ENCODE assay signal across 9 cellular contexts in genomic region chr10:62618576-62619408, GRCh38.
A peak's percentile ranks its signal among the peaks of the same experiment; 100 is the strongest.
DNase-seq lines count a peak whose midpoint lies in the region; ATAC-seq, FAIRE-seq and TF ChIP-seq lines count a peak whose summit lies in the region.
"Had no signal": no experiment of that assay in that cellular context is flagged by ENCODE, and none has a peak within 500 bp of the region (broad histone marks: within the 10 kb centered on the region; RNA-seq: fewer than 3 reads in every experiment).

No MANE protein-coding gene starts in this region.

- no peak overlapping the region for H3K27ac Mint-ChIP-seq in chondrocyte (ENCODE audit: unreplicated experiment)

- ATAC-seq in HG02759 (IDR thresholded peaks at IDR 0.05; ENCODE audit: unreplicated experiment) (peak; percentile 60), mucosa of descending colon (peak; percentile 61), esophagus mucosa (no peak)

- no peak for DNase-seq in GM12891 (ENCODE audit: insufficient read length, low spot score)
- DNase-seq in mucosa of descending colon: peak in 2 of 3 donors; percentile 43 to 54
- DNase-seq in frontal cortex (ENCODE audit: low spot score in 2 of 2): no peak
- DNase-seq in chondrocyte (ENCODE audit: low spot score): no peak
- DNase-seq in activated T-cell treated with anti-CD3 and anti-CD28 coated beads for 4 hours: no peak
- DNase-seq: NCI-H524 treated with DMSO at 0.1 percent for 48 hours had no signal

- intact Hi-C loops in mucosa of descending colon (cut with DNase I, micrococcal nuclease): no loop called here

- no peak overlapping the region for H3K4me3 Mint-ChIP-seq in chondrocyte (ENCODE audit: unreplicated experiment)

- no peaks in the 10 kb centered on the region for H3K36me3 Mint-ChIP-seq in chondrocyte (ENCODE audit: low read depth)

- H3K9me3 ChIP-seq in SU-DHL-6 (ENCODE audit: insufficient read depth, low read length): no peaks in the 10 kb centered on the region
- no peaks in the 10 kb centered on the region for H3K9me3 ChIP-seq in mucosa of descending colon

- H3K4me1 ChIP-seq in mucosa of descending colon (ENCODE audit: low read depth): no peaks in the 10 kb centered on the region

- peak overlapping the region; percentile 23 for H3K4me2 ChIP-seq in SU-DHL-6 (ENCODE audit: low read depth, low read length, poor library complexity, severe bottlenecking)

- H4K20me1 ChIP-seq in SU-DHL-6 (ENCODE audit: low read depth, low read length): no peaks in the 10 kb centered on the region

- peaks cover 23% of the 10 kb centered on the region for H3K4me1 Mint-ChIP-seq in chondrocyte (ENCODE audit: low read depth)

- H3K9me2 ChIP-seq in SU-DHL-6 (replicated peaks; ENCODE audit: insufficient read depth, low read length): no peaks in the 10 kb centered on the region

- H3K4me3 ChIP-seq in SU-DHL-6 (ENCODE audit: insufficient read depth, low read length, poor library complexity, severe bottlenecking) (no peak overlapping the region), mucosa of descending colon (no peak overlapping the region)

- FAIRE-seq in GM12891 (lab: Jason Lieb, UNC) (peak; percentile 89), frontal cortex (lab: Jason Lieb, UNC) (no peak)

- no peaks in the 10 kb centered on the region for H3K79me2 ChIP-seq in SU-DHL-6 (ENCODE audit: insufficient read depth, low read length)

- H3K9me3 Mint-ChIP-seq in chondrocyte (ENCODE audit: low read depth): peaks cover 5% of the 10 kb centered on the region

- H2AFZ ChIP-seq in SU-DHL-6 (ENCODE audit: low read depth, low read length, severe bottlenecking): peak overlapping the region; percentile 14

- H3K36me3 ChIP-seq in SU-DHL-6 (ENCODE audit: low read length): no peaks in the 10 kb centered on the region
- no peaks in the 10 kb centered on the region for H3K36me3 ChIP-seq in mucosa of descending colon (ENCODE audit: low read depth)

- no peak for TF ChIP-seq POLR2A in GM12891 (IDR thresholded peaks at IDR 0.05; ENCODE audit: low read depth, low read length)

- no peaks in the 10 kb centered on the region for H3K27me3 ChIP-seq in SU-DHL-6 (ENCODE audit: low read length)

- H3K27ac ChIP-seq in SU-DHL-6 (ENCODE audit: low read depth, low read length): no peak overlapping the region

- no peaks in the 10 kb centered on the region for H3K27me3 Mint-ChIP-seq in chondrocyte (ENCODE audit: low read depth)

- no peak overlapping the region for H3K9ac ChIP-seq in SU-DHL-6 (ENCODE audit: low read length)

- TF ChIP-seq CTCF in SU-DHL-6 (IDR thresholded peaks at IDR 0.05; ENCODE audit: insufficient read depth, low read length, poor library complexity, severe bottlenecking): no peak
- no peak for TF ChIP-seq CTCF in mucosa of descending colon (IDR thresholded peaks at IDR 0.05)
- no peak for TF ChIP-seq CTCF in chondrocyte (IDR thresholded peaks at IDR 0.05)

- no peaks in the 10 kb centered on the region for H3F3A ChIP-seq in SU-DHL-6 (ENCODE audit: insufficient read depth)

TF ChIP-seq in GM12891, 5 proteins besides CTCF, POLR2A, EP300 and RAD21:
- TF ChIP-seq POLR2AphosphoS5 (IDR thresholded peaks at IDR 0.05; ENCODE audit: low read depth, low read length) (no peak), POU2F2 (IDR thresholded peaks at IDR 0.05; ENCODE audit: low read depth, low read length) (no peak), SPI1 (IDR thresholded peaks at IDR 0.05; ENCODE audit: low read depth, low read length) (peak; percentile 80)
TF ChIP-seq in GM12891: peak in this region for 1.

Comparison
In these comparisons a context has a peak if more than half of its experiments do, and no peak if none do; other contexts are left out.
1. DNase-seq: peak in mucosa of descending colon (2 of 3); none in GM12891 (single experiment), frontal cortex (0 of 2), chondrocyte (single experiment) and activated T-cell treated with anti-CD3 and anti-CD28 coated beads for 4 hours (single experiment).